In the genomic region with DNA sequence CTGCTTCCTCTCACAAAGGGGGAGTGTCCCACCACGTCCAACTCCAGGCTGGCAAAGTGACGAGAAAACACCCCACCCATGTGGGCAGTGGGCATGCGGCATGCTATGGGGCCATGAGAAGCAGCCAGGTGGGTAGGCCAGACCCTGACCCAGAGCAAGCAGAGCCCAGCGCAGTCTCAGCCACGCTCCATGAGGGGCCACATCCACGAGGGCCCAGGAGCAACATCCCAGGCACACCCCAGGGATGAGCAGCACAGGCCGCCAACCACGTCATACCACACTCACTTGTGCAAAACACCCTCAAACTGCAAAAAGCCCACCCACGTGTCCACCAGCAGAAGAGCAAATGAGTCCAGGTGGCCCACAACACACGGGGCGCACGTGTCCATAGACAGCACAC, we compare ENCODE assay signal across 10 cellular contexts.
A peak's percentile ranks its signal among the peaks of the same experiment; 100 is the strongest.
DNase-seq lines count a peak whose midpoint lies in the region; ATAC-seq, FAIRE-seq and TF ChIP-seq lines count a peak whose summit lies in the region.
"Had no signal": no experiment of that assay in that cellular context is flagged by ENCODE, and none has a peak within 500 bp of the region (broad histone marks: within the 10 kb centered on the region; RNA-seq: fewer than 3 reads in every experiment).

No MANE protein-coding gene starts in this region.

- no peaks in the 10 kb centered on the region for H3K9me2 ChIP-seq in PC-3 (replicated peaks; ENCODE audit: low read length)

- 0 out of 2 replicates have a peak overlapping the region, but pooled peaks have one; percentile 2 for H3K4me3 ChIP-seq in AG04450 (ENCODE audit: low read depth, low read length)
- H3K4me3 ChIP-seq in PC-3 (ENCODE audit: low read length): no peak overlapping the region

- ATAC-seq in PC-3: no peak
- ATAC-seq in esophagus mucosa: peak; percentile 17
- no peak for ATAC-seq in GM21390 (IDR thresholded peaks at IDR 0.05; ENCODE audit: unreplicated experiment)

- H3K9ac ChIP-seq in PC-3 (ENCODE audit: low read length): peak overlapping the region; percentile 47

- DNase-seq in AG04450 (ENCODE audit: low read depth, low spot score): no peak
- no peak for DNase-seq in PC-3
- DNase-seq in urothelium cell line (ENCODE audit: low spot score): no peak
- DNase-seq in D341Med (ENCODE audit: low spot score): no peak
- DNase-seq in mesenteric fat pad (ENCODE audit: low spot score): no peak
- DNase-seq: NCI-H510A had no signal

- H3K4me1 Mint-ChIP-seq in nephron: peaks cover 41% of the 10 kb centered on the region

- intact Hi-C loops in PC-3 (cut with micrococcal nuclease): loop anchor here (5.0 kb wide), 2 partner anchors 43 to 158 kb away; a partner anchor contains a TSS

- peaks cover 44% of the 10 kb centered on the region for H3K4me1 ChIP-seq in PC-3 (ENCODE audit: insufficient read depth, low read length)

- no peaks in the 10 kb centered on the region for H3K9me3 Mint-ChIP-seq in nephron
- H3K9me3 Mint-ChIP-seq: IgD-negative memory B cell had no signal

- H3K27ac Mint-ChIP-seq in nephron: peak overlapping the region; percentile 41 to 72 (median 55)

- POLR2A ChIA-PET in AG04450 (lab: Yijun Ruan, JAX) (interaction anchor here (0.6 to 0.7 kb wide), 3 partner anchors 96 to 184 kb away, joined by 3 to 4 read pairs (median 4); no protein-coding TSS in a partner anchor), PC-3 (lab: Charles Lee; ENCODE audit: unreplicated experiment) (no interaction called here)

- CTCF ChIA-PET in AG04450 (lab: Charles Lee): interaction anchor here (1.0 to 1.3 kb wide), 2 partner anchors 20 to 45 kb away, joined by 3 read pairs; no protein-coding TSS in a partner anchor
- CTCF ChIA-PET in PC-3 (lab: Charles Lee): no interaction called here

- H3K27me3 Mint-ChIP-seq in nephron (ENCODE audit: low read depth): no peaks in the 10 kb centered on the region
- H3K27me3 Mint-ChIP-seq: IgD-negative memory B cell had no signal

- H3K9me3 ChIP-seq in AG04450 (ENCODE audit: control insufficient read depth, insufficient read depth, low read length) (no peaks in the 10 kb centered on the region; the same call in 1 of the 2 replicates), PC-3 (ENCODE audit: low read length) (no peaks in the 10 kb centered on the region)

- H2AFZ ChIP-seq in PC-3 (ENCODE audit: low read length): no peak overlapping the region

- no peak for TF ChIP-seq CTCF in AG04450 (IDR thresholded peaks at IDR 0.05; ENCODE audit: low read depth, low read length)
- no peak for TF ChIP-seq CTCF in PC-3 (conservative IDR thresholded peaks at IDR 0.05; ENCODE audit: low read depth, low read length)
- TF ChIP-seq CTCF in nephron (IDR thresholded peaks at IDR 0.05; ENCODE audit: unreplicated experiment in 3 of 3): no peak

- no peak for FAIRE-seq in urothelium cell line (lab: Jason Lieb, UNC)

- no peaks in the 10 kb centered on the region for H3K36me3 Mint-ChIP-seq in nephron (ENCODE audit: low read depth)
- H3K36me3 Mint-ChIP-seq: IgD-negative memory B cell had no signal

- H3K27me3 ChIP-seq in AG04450 (ENCODE audit: control insufficient read depth, insufficient read depth, low read length) (no peaks in the 10 kb centered on the region), PC-3 (ENCODE audit: low read length) (no peaks in the 10 kb centered on the region)

- H3K4me3 Mint-ChIP-seq in nephron: no peak overlapping the region

- BruUV-seq in PC-3 (replicated peaks; lab: Mats Ljungman, UMichigan): no TSS peak

- H3K27ac ChIP-seq in AG04450 (ENCODE audit: low read depth, low read length): peak overlapping the region; percentile 90
- H3K27ac ChIP-seq in PC-3 (ENCODE audit: low read length): peak overlapping the region; percentile 77

- H3F3A ChIP-seq in PC-3 (ENCODE audit: low read length, unreplicated experiment): no peaks in the 10 kb centered on the region

- no peaks in the 10 kb centered on the region for H4K20me1 ChIP-seq in PC-3 (ENCODE audit: low read length)

- H3K4me2 ChIP-seq in PC-3 (ENCODE audit: low read length): 0 out of 2 replicates have a peak overlapping the region, but pooled peaks have one; percentile 10

- no peaks in the 10 kb centered on the region for H3K36me3 ChIP-seq in PC-3 (ENCODE audit: low read depth, low read length)

- H3K79me2 ChIP-seq in PC-3 (ENCODE audit: low read length): peaks cover 89% of the 10 kb centered on the region
